In genomic region chr5:158819095-158819494, GRCh38 we compare ENCODE assay signal across 23 cellular contexts.
DNase-seq lines count a peak whose midpoint lies in the region; ATAC-seq, FAIRE-seq and TF ChIP-seq lines count a peak whose summit lies in the region.
"Had no signal": no experiment of that assay in that cellular context is flagged by ENCODE, and none has a peak within 500 bp of the region (broad histone marks: within the 10 kb centered on the region; RNA-seq: fewer than 3 reads in every experiment).

No MANE protein-coding gene starts in this region.

- H3K27me3 ChIP-seq in mesenchymal stem cell (ENCODE audit: control insufficient read depth in 1 of 2, insufficient read depth in 1 of 2, low read length in 2 of 2): no peaks in the 10 kb centered on the region
- H3K27me3 ChIP-seq: brain microvascular endothelial cell, left lung, right lobe of liver, suprapubic skin had no signal

- H3K18ac ChIP-seq in mesenchymal stem cell (ENCODE audit: low read depth in 1 of 2, low read length in 2 of 2): no peak overlapping the region

- H3K9me3 Mint-ChIP-seq in IgD-negative memory B cell: peaks cover 0 to 6% (median 0%) of the 10 kb centered on the region in 3 donors

- H2AK5ac ChIP-seq in mesenchymal stem cell (ENCODE audit: low read length, severe bottlenecking): no peak overlapping the region

- peaks cover 0 to 36% of the 10 kb centered on the region in 2 experiments for H3K36me3 ChIP-seq in mesenchymal stem cell (ENCODE audit: control insufficient read depth in 1 of 2, insufficient read depth in 2 of 2, low read depth in 1 of 2, low read length in 2 of 2)
- H3K36me3 ChIP-seq: brain microvascular endothelial cell, gastroesophageal sphincter, left lung, right lobe of liver, suprapubic skin had no signal

- no peak overlapping the region for H2AFZ ChIP-seq in mesenchymal stem cell (ENCODE audit: low read depth, low read length)

- H3K4me3 Mint-ChIP-seq in IgD-negative memory B cell: peak overlapping the region; percentile 73 to 88 (median 87)
- H3K4me3 Mint-ChIP-seq: activated naive CD8-positive, alpha-beta T cell; activated T-cell treated with anti-CD3 and anti-CD28 coated beads, Interleukin-2, amount 50 U/mL, for 4 hours had no signal

- no peak overlapping the region for H3K4ac ChIP-seq in mesenchymal stem cell (ENCODE audit: low read depth in 1 of 2, low read length in 2 of 2)

- no peak overlapping the region for H2BK15ac ChIP-seq in mesenchymal stem cell (ENCODE audit: low read depth, poor library complexity, severe bottlenecking)

- no peak for FAIRE-seq in GM12891 (lab: Jason Lieb, UNC)
- FAIRE-seq: G401.6 had no signal

- H2BK5ac ChIP-seq in mesenchymal stem cell (ENCODE audit: low read depth, low read length, poor library complexity, severe bottlenecking): no peak overlapping the region

- H3K27ac Mint-ChIP-seq in IgD-negative memory B cell: peak overlapping the region; percentile 87 to 98 (median 96)

- DNase-seq in GM12891 (ENCODE audit: insufficient read length, low spot score) (no peak), mesenchymal stem cell (no peak), KBM-7 (no peak), NCI-H774 (lab: John Stamatoyannopoulos, UW) (no peak), ecto neural progenitor cell (ENCODE audit: low spot score) (no peak)
- DNase-seq: activated CD4-positive, alpha-beta T cell treated with anti-CD3 and anti-CD28 coated beads, Interleukin-2, amount 50 U/mL, for 4 hours; activated T-cell treated with anti-CD3 and anti-CD28 coated beads, Interleukin-2, amount 50 U/mL, for 4 hours; brain microvascular endothelial cell; cortex of kidney; Kasumi-1; left lung; NCI-H1694; NCI-H510A; right lobe of liver; stimulated activated CD4-positive, alpha-beta T cell treated with anti-CD3 and anti-CD28 coated beads, Interleukin-1b, Interleukin-23, amount 100 ng/mL, for 48 hours had no signal

- no peak overlapping the region for H3K4me2 ChIP-seq in mesenchymal stem cell (ENCODE audit: low read length, poor library complexity, severe bottlenecking)

- TF ChIP-seq POLR2A in GM12891 (IDR thresholded peaks at IDR 0.05; ENCODE audit: low read depth, low read length): no peak

- peaks cover 81 to 92% (median 87%) of the 10 kb centered on the region in 3 donors for H3K4me1 Mint-ChIP-seq in IgD-negative memory B cell

- H3K27me3 Mint-ChIP-seq in IgD-negative memory B cell: no peaks in the 10 kb centered on the region
- H3K27me3 Mint-ChIP-seq: activated naive CD8-positive, alpha-beta T cell had no signal

- H4K8ac ChIP-seq in mesenchymal stem cell (ENCODE audit: low read length): peak overlapping the region; percentile 9

- H4K91ac ChIP-seq in mesenchymal stem cell (ENCODE audit: low read length): no peak overlapping the region

- 93% methylated on average over 5 of the region's 5 CpGs for WGBS in mesenchymal stem cell

- no peak overlapping the region for H2BK12ac ChIP-seq in mesenchymal stem cell (ENCODE audit: low read length in 2 of 2)

- no peak overlapping the region for H3K4me3 ChIP-seq in mesenchymal stem cell (ENCODE audit: insufficient read depth in 1 of 2, low read depth in 1 of 2, low read length in 2 of 2)
- H3K4me3 ChIP-seq: gastroesophageal sphincter, left lung, right lobe of liver, suprapubic skin had no signal

- H3K36me3 Mint-ChIP-seq in IgD-negative memory B cell: peaks cover 21% of the 10 kb centered on the region

- H3K14ac ChIP-seq in mesenchymal stem cell (ENCODE audit: low read length in 2 of 2): no peak overlapping the region

- H3K27ac ChIP-seq in mesenchymal stem cell (ENCODE audit: low read length, poor library complexity, severe bottlenecking): no peak overlapping the region
- H3K27ac ChIP-seq: brain microvascular endothelial cell, epithelial cell of prostate, gastroesophageal sphincter, left lung, right lobe of liver, suprapubic skin had no signal

- no peaks in the 10 kb centered on the region for H3K4me1 ChIP-seq in mesenchymal stem cell (ENCODE audit: control insufficient read depth, insufficient read depth, low read depth, low read length)
- H3K4me1 ChIP-seq: left lung, right lobe of liver, suprapubic skin had no signal

- no peak overlapping the region for H2BK120ac ChIP-seq in mesenchymal stem cell (ENCODE audit: low read depth, low read length)

- H3K9me3 ChIP-seq in mesenchymal stem cell (ENCODE audit: control insufficient read depth, low read length): peaks cover 5% of the 10 kb centered on the region
- H3K9me3 ChIP-seq: gastroesophageal sphincter, left lung, right lobe of liver, suprapubic skin had no signal

- no peaks in the 10 kb centered on the region for H3K79me1 ChIP-seq in mesenchymal stem cell (replicated peaks; ENCODE audit: low read length, poor library complexity, severe bottlenecking)

- no peak overlapping the region for H3K9ac ChIP-seq in mesenchymal stem cell (ENCODE audit: low read length)

- peak; percentile 34 for ATAC-seq in GM21526 (IDR thresholded peaks at IDR 0.05; ENCODE audit: low FRiP score, unreplicated experiment)
- ATAC-seq in HG03045 (IDR thresholded peaks at IDR 0.05; ENCODE audit: unreplicated experiment): no peak
- ATAC-seq: gastroesophageal sphincter, left lung, right lobe of liver had no signal

- in situ Hi-C loops in KBM-7 (cut with MboI; ENCODE audit: low pct_unique_long_range_greater_than_20kb, low sequenced_read_pairs): no loop called here

- H3K23ac ChIP-seq in mesenchymal stem cell (ENCODE audit: low read length in 2 of 2): no peak overlapping the region

TF ChIP-seq in GM12891, 5 proteins besides CTCF, POLR2A, EP300 and RAD21:
- TF ChIP-seq PAX5 (IDR thresholded peaks at IDR 0.05; ENCODE audit: insufficient read depth, low read length, severe bottlenecking) (no peak), POU2F2 (IDR thresholded peaks at IDR 0.05; ENCODE audit: low read depth, low read length) (peak; percentile 81), POLR2AphosphoS5 (IDR thresholded peaks at IDR 0.05; ENCODE audit: low read depth, low read length) (no peak)
